In the genomic region with DNA sequence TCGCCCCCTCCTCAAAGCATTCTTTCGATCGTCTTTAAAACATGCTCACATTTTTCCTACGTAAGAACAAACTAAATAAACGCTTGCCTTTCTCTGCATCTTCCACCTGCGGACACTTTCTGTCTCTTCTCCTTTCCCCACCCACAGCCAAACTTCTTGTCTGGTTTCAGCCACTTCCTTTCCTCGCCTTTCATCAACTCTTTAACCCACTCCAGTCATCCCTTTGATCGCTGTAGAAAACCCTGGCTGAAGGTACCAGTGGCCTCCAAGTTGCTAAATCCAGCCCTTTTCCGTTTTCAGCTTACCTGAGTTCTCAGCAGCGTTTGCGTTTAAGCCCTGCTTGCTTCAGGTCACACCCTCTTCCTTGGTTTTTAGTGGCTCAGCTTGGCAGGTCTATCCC, we compare ENCODE assay signal across 7 cellular contexts. TPM values are rescaled to one million over a fixed set of nuclear protein-coding genes. Genes with fewer than 3 reads are reported as not detected.
DNase-seq lines count a peak whose midpoint lies in the region; ATAC-seq and TF ChIP-seq lines count a peak whose summit lies in the region.

No MANE protein-coding gene starts in this region.

- no peaks in the 10 kb centered on the region for H3K9me3 Mint-ChIP-seq in activated CD8-positive, alpha-beta T cell treated with anti-CD3 and anti-CD28 coated beads, Interleukin-2, amount 10 ng/mL, durations not matched to agents 7 days and 5 days (ENCODE audit: insufficient read depth)

- H3K27me3 Mint-ChIP-seq in activated CD8-positive, alpha-beta T cell treated with anti-CD3 and anti-CD28 coated beads, Interleukin-2, amount 10 ng/mL, durations not matched to agents 7 days and 5 days (ENCODE audit: low read depth), result no peaks in the 10 kb centered on the region

- H3K27ac Mint-ChIP-seq in activated CD8-positive, alpha-beta T cell treated with anti-CD3 and anti-CD28 coated beads, Interleukin-2, amount 10 ng/mL, durations not matched to agents 7 days and 5 days, result peak overlapping the region; percentile 91

- POLR2A ChIA-PET in activated CD8-positive, alpha-beta T cell treated with anti-CD3 and anti-CD28 coated beads, Interleukin-2, amount 10 ng/mL, durations not matched to agents 7 days and 5 days (lab: Charles Lee), result interaction anchor here (1.0 to 2.4 kb wide), 6 partner anchors 15 to 506 kb away, joined by 3 to 16 read pairs (median 6); a partner anchor contains a TSS

- peaks cover 61% of the 10 kb centered on the region for H3K36me3 ChIP-seq in KOPT-K1 (ENCODE audit: insufficient read depth, low read length)

- peak; percentile 28 for DNase-seq in EL
- DNase-seq in activated CD8-positive, alpha-beta T cell treated with anti-CD3 and anti-CD28 coated beads, Interleukin-2, amount 10 ng/mL, durations not matched to agents 7 days and 5 days, result peak; percentile 72
- DNase-seq in glomerular visceral epithelial cell (ENCODE audit: extremely low spot score), result peak; percentile 29
- peak; percentile 45 for DNase-seq in retina
- no peak for DNase-seq in GM13977 (ENCODE audit: low spot score)

- H3K4me1 Mint-ChIP-seq in activated CD8-positive, alpha-beta T cell treated with anti-CD3 and anti-CD28 coated beads, Interleukin-2, amount 10 ng/mL, durations not matched to agents 7 days and 5 days (ENCODE audit: low read depth), result peaks cover 68% of the 10 kb centered on the region

- peak; percentile 28 for ATAC-seq in activated CD8-positive, alpha-beta T cell treated with anti-CD3 and anti-CD28 coated beads, Interleukin-2, amount 10 ng/mL, durations not matched to agents 7 days and 5 days
- ATAC-seq in HG03159 (IDR thresholded peaks at IDR 0.05; ENCODE audit: unreplicated experiment), result no peak

- H3K4me3 Mint-ChIP-seq in activated CD8-positive, alpha-beta T cell treated with anti-CD3 and anti-CD28 coated beads, Interleukin-2, amount 10 ng/mL, durations not matched to agents 7 days and 5 days, result peak overlapping the region; percentile 91

- peak overlapping the region; percentile 81 for H3K27ac ChIP-seq in KOPT-K1 (ENCODE audit: low read depth, low read length, poor library complexity, severe bottlenecking)

- CTCF ChIA-PET in activated CD8-positive, alpha-beta T cell treated with anti-CD3 and anti-CD28 coated beads, Interleukin-2, amount 10 ng/mL, durations not matched to agents 7 days and 5 days (lab: Charles Lee), result interaction anchor here (0.9 to 2.5 kb wide), 3 partner anchors 39 to 109 kb away, joined by 3 to 17 read pairs (median 3); no protein-coding TSS in a partner anchor

- no peak for TF ChIP-seq CTCF in GM13977 (IDR thresholded peaks at IDR 0.05; ENCODE audit: extremely low read depth, insufficient read depth, missing control alignments)

- H3K9me3 ChIP-seq in KOPT-K1 (ENCODE audit: insufficient read depth, low read length, poor library complexity, severe bottlenecking), result no peaks in the 10 kb centered on the region

- H3K36me3 Mint-ChIP-seq in activated CD8-positive, alpha-beta T cell treated with anti-CD3 and anti-CD28 coated beads, Interleukin-2, amount 10 ng/mL, durations not matched to agents 7 days and 5 days (ENCODE audit: low read depth), result peaks cover 51% of the 10 kb centered on the region

- in situ Hi-C loops in GM13977 (cut with MboI; ENCODE audit: low pct_unique_long_range_greater_than_20kb, low sequenced_read_pairs, unreplicated experiment), result no loop called here

RNA-seq across cellular contexts. Expression of a gene that starts 0.5 kb away (rescaled TPM):
- 100 to 1,000 TPM; 314 to 325 TPM for total RNA-seq in activated CD8-positive, alpha-beta T cell treated with anti-CD3 and anti-CD28 coated beads, Interleukin-2, amount 10 ng/mL, durations not matched to agents 7 days and 5 days

RNA-seq across cellular contexts. Expression of a gene that starts 0.6 kb away (rescaled TPM):
- total RNA-seq in activated CD8-positive, alpha-beta T cell treated with anti-CD3 and anti-CD28 coated beads, Interleukin-2, amount 10 ng/mL, durations not matched to agents 7 days and 5 days, result 10 to 100 TPM; 40.3 to 41.7 TPM
